In genomic region chr11:3944198-3944597, GRCh38 we compare ENCODE assay signal across 12 cellular contexts.
DNase-seq lines count a peak whose midpoint lies in the region; ATAC-seq, FAIRE-seq and TF ChIP-seq lines count a peak whose summit lies in the region.
"Had no signal": no experiment of that assay in that cellular context is flagged by ENCODE, and none has a peak within 500 bp of the region (broad histone marks: within the 10 kb centered on the region; RNA-seq: fewer than 3 reads in every experiment).

No MANE protein-coding gene starts in this region.

- peaks cover 43 to 93% (median 84%) of the 10 kb centered on the region in 4 donors for H3K4me1 Mint-ChIP-seq in CD4-positive, CD25-positive, alpha-beta regulatory T cell

- H4K20me1 ChIP-seq in SK-N-SH (ENCODE audit: insufficient read depth) = no peaks in the 10 kb centered on the region

- H3F3A ChIP-seq in SK-N-SH (replicated peaks; ENCODE audit: insufficient read depth) = no peaks in the 10 kb centered on the region

- POLR2A ChIA-PET in SK-N-SH (lab: Yijun Ruan, JAX) = no interaction called here

- no peaks in the 10 kb centered on the region for H3K36me3 ChIP-seq in CD4-positive, CD25-positive, alpha-beta regulatory T cell (ENCODE audit: control insufficient read depth, insufficient read depth, low read length)
- H3K36me3 ChIP-seq in esophagus squamous epithelium (no peaks in the 10 kb centered on the region), SK-N-SH (replicated peaks in 1 of 2; ENCODE audit: control insufficient read depth in 1 of 2, insufficient read depth in 2 of 2, low read length in 1 of 2) (no peaks in the 10 kb centered on the region)

- TF ChIP-seq EP300 in SK-N-SH (IDR thresholded peaks at IDR 0.05; ENCODE audit: borderline replicate concordance in 1 of 2, low read depth in 1 of 2, low read length in 1 of 2) = no peak

- CTCF ChIA-PET in SK-N-SH (lab: Yijun Ruan, JAX) = interaction anchor here (0.9 to 1.4 kb wide), 2 partner anchors 11 to 95 kb away, joined by 3 to 4 read pairs; no protein-coding TSS in a partner anchor

- H3K9ac ChIP-seq in SK-N-SH = no peak overlapping the region

- no peaks in the 10 kb centered on the region for H3K9me2 ChIP-seq in SK-N-SH

- no peak for TF ChIP-seq RAD21 in SK-N-SH (IDR thresholded peaks at IDR 0.05; ENCODE audit: low read length)

- no peak for TF ChIP-seq CTCF in esophagus squamous epithelium (IDR thresholded peaks at IDR 0.05)
- TF ChIP-seq CTCF in SK-N-SH (IDR thresholded peaks at IDR 0.05) = no peak

- no peak overlapping the region for H2AFZ ChIP-seq in SK-N-SH (ENCODE audit: low read depth)

- intact Hi-C loops in esophagus squamous epithelium (cut with DNase I) = no loop called here

- no peak overlapping the region for H3K4me2 ChIP-seq in SK-N-SH

- H3K27me3 Mint-ChIP-seq in CD4-positive, CD25-positive, alpha-beta regulatory T cell = no peaks in the 10 kb centered on the region

- H3K9me3 ChIP-seq in CD4-positive, CD25-positive, alpha-beta regulatory T cell (ENCODE audit: control insufficient read depth in 2 of 2, low read length in 2 of 2) = no peaks in the 10 kb centered on the region
- H3K9me3 ChIP-seq in esophagus squamous epithelium (no peaks in the 10 kb centered on the region), SK-N-SH (no peaks in the 10 kb centered on the region)

- no peak for FAIRE-seq in urothelium cell line (lab: Jason Lieb, UNC)
- FAIRE-seq: bronchial epithelial cell had no signal

- no peak for TF ChIP-seq POLR2A in esophagus squamous epithelium (IDR thresholded peaks at IDR 0.05)

- peaks cover 0 to 4% (median 0%) of the 10 kb centered on the region in 7 donors for H3K9me3 Mint-ChIP-seq in CD4-positive, CD25-positive, alpha-beta regulatory T cell

- no peaks in the 10 kb centered on the region for H3K27me3 ChIP-seq in CD4-positive, CD25-positive, alpha-beta regulatory T cell (ENCODE audit: control insufficient read depth, insufficient read depth, low read length)
- no peaks in the 10 kb centered on the region for H3K27me3 ChIP-seq in esophagus squamous epithelium
- no peaks in the 10 kb centered on the region for H3K27me3 ChIP-seq in SK-N-SH (ENCODE audit: insufficient read depth)

- H3K4me1 ChIP-seq in CD4-positive, CD25-positive, alpha-beta regulatory T cell (ENCODE audit: control insufficient read depth, insufficient read depth, low read length, poor library complexity, severe bottlenecking) = peaks cover 80% of the 10 kb centered on the region
- peaks cover 47 to 100% (median 78%) of the 10 kb centered on the region in 3 donors for H3K4me1 ChIP-seq in esophagus squamous epithelium
- peaks cover 3 to 9% of the 10 kb centered on the region in 2 experiments; a peak in 2 of 4 replicates for H3K4me1 ChIP-seq in SK-N-SH (ENCODE audit: control insufficient read depth in 1 of 2, insufficient read depth in 2 of 2, low read depth in 1 of 2, low read length in 1 of 2)

- DNase-seq in CD4-positive, CD25-positive, alpha-beta regulatory T cell = no peak
- DNase-seq in RPMI7951 (ENCODE audit: low read depth) (peak; percentile 66), esophagus squamous epithelium (lab: John Stamatoyannopoulos, UW) (no peak), putamen (ENCODE audit: low spot score) (peak; percentile 26), glomerular visceral epithelial cell (ENCODE audit: extremely low spot score) (no peak), SK-N-SH (no peak), urothelium cell line (ENCODE audit: low spot score) (no peak)
- DNase-seq: DMS153; NCI-H1092 treated with DMSO at 0.1 percent for 48 hours; stimulated activated CD4-positive, alpha-beta T cell treated with anti-CD3 and anti-CD28 coated beads, Interleukin-4, amount 100 ng/mL, for 1 hour had no signal

- H3K27ac Mint-ChIP-seq in CD4-positive, CD25-positive, alpha-beta regulatory T cell = peak overlapping the region; percentile 91 to 97 (median 94)

- peak overlapping the region in 3 of 4 donors; percentile 44 to 68 (median 58) for H3K4me3 Mint-ChIP-seq in CD4-positive, CD25-positive, alpha-beta regulatory T cell

- no peak for ATAC-seq in CD4-positive, CD25-positive, alpha-beta regulatory T cell (ENCODE audit: low read depth in 2 of 2)
- ATAC-seq in HG03196 (IDR thresholded peaks at IDR 0.05; ENCODE audit: unreplicated experiment) = no peak

- H3K36me3 Mint-ChIP-seq in CD4-positive, CD25-positive, alpha-beta regulatory T cell = peaks cover 6% of the 10 kb centered on the region

- WGBS in esophagus squamous epithelium, 2 donors = 25 to 33% methylated on average over 1 of the region's 1 CpG
- 91% methylated on average over 1 of the region's 1 CpG for WGBS in SK-N-SH (ENCODE audit: low lambda C conversion rate)

- peak overlapping the region; percentile 74 for H3K27ac ChIP-seq in CD4-positive, CD25-positive, alpha-beta regulatory T cell (ENCODE audit: insufficient read depth, low read length, poor library complexity, severe bottlenecking)
- peak overlapping the region in 3 of 4 donors; percentile 48 to 86 (median 85) for H3K27ac ChIP-seq in esophagus squamous epithelium
- no peak overlapping the region for H3K27ac ChIP-seq in SK-N-SH (ENCODE audit: low read depth in 2 of 2, low read length in 1 of 2)

- H3K4me3 ChIP-seq in CD4-positive, CD25-positive, alpha-beta regulatory T cell (ENCODE audit: low read depth, low read length) = peak overlapping the region; percentile 39
- H3K4me3 ChIP-seq in esophagus squamous epithelium (no peak overlapping the region), SK-N-SH (ENCODE audit: low read depth in 2 of 2, low read length in 1 of 2) (no peak overlapping the region)

- H3K79me2 ChIP-seq in SK-N-SH (ENCODE audit: insufficient read depth) = no peaks in the 10 kb centered on the region

TF ChIP-seq in SK-N-SH, 30 proteins besides CTCF, POLR2A, EP300 and RAD21:
- TF ChIP-seq FOXJ3 (CRISPR knock-in tag; IDR thresholded peaks at IDR 0.05) (no peak), NRF1 (IDR thresholded peaks at IDR 0.05; ENCODE audit: low read depth, low read length) (no peak), FOXM1 (IDR thresholded peaks at IDR 0.05; ENCODE audit: low read depth) (no peak), YY1 (IDR thresholded peaks at IDR 0.05; ENCODE audit: low read depth) (no peak)
- TF ChIP-seq, protein P1, sequence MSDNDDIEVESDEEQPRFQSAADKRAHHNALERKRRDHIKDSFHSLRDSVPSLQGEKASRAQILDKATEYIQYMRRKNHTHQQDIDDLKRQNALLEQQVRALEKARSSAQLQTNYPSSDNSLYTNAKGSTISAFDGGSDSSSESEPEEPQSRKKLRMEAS (IDR thresholded peaks at IDR 0.05; ENCODE audit: low read depth) = no peak
- TF ChIP-seq, protein P2, sequence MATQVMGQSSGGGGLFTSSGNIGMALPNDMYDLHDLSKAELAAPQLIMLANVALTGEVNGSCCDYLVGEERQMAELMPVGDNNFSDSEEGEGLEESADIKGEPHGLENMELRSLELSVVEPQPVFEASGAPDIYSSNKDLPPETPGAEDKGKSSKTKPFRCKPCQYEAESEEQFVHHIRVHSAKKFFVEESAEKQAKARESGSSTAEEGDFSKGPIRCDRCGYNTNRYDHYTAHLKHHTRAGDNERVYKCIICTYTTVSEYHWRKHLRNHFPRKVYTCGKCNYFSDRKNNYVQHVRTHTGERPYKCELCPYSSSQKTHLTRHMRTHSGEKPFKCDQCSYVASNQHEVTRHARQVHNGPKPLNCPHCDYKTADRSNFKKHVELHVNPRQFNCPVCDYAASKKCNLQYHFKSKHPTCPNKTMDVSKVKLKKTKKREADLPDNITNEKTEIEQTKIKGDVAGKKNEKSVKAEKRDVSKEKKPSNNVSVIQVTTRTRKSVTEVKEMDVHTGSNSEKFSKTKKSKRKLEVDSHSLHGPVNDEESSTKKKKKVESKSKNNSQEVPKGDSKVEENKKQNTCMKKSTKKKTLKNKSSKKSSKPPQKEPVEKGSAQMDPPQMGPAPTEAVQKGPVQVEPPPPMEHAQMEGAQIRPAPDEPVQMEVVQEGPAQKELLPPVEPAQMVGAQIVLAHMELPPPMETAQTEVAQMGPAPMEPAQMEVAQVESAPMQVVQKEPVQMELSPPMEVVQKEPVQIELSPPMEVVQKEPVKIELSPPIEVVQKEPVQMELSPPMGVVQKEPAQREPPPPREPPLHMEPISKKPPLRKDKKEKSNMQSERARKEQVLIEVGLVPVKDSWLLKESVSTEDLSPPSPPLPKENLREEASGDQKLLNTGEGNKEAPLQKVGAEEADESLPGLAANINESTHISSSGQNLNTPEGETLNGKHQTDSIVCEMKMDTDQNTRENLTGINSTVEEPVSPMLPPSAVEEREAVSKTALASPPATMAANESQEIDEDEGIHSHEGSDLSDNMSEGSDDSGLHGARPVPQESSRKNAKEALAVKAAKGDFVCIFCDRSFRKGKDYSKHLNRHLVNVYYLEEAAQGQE (IDR thresholded peaks at IDR 0.05; ENCODE audit: low read depth, low read length) = no peak
- TF ChIP-seq, protein P3, sequence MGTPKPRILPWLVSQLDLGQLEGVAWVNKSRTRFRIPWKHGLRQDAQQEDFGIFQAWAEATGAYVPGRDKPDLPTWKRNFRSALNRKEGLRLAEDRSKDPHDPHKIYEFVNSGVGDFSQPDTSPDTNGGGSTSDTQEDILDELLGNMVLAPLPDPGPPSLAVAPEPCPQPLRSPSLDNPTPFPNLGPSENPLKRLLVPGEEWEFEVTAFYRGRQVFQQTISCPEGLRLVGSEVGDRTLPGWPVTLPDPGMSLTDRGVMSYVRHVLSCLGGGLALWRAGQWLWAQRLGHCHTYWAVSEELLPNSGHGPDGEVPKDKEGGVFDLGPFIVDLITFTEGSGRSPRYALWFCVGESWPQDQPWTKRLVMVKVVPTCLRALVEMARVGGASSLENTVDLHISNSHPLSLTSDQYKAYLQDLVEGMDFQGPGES (IDR thresholded peaks at IDR 0.05; ENCODE audit: low read depth, low read length) = no peak

Comparison
In these comparisons a context has a peak if more than half of its experiments do, and no peak if none do; other contexts are left out.
1. DNase-seq: peak in RPMI7951 (single experiment) and putamen (single experiment); none in CD4-positive, CD25-positive, alpha-beta regulatory T cell (0 of 3), esophagus squamous epithelium (single experiment), glomerular visceral epithelial cell (single experiment), SK-N-SH (single experiment) and urothelium cell line (single experiment).
2. H3K27ac ChIP-seq: peak in CD4-positive, CD25-positive, alpha-beta regulatory T cell (single experiment) and esophagus squamous epithelium (3 of 4); none in SK-N-SH (0 of 2).